ENCODE assay signal across 11 cellular contexts in genomic region chr2:229407170-229407569, GRCh38.
A peak's percentile ranks its signal among the peaks of the same experiment; 100 is the strongest.
DNase-seq lines count a peak whose midpoint lies in the region; ATAC-seq and TF ChIP-seq lines count a peak whose summit lies in the region.
"Had no signal": no experiment of that assay in that cellular context is flagged by ENCODE, and none has a peak within 500 bp of the region (broad histone marks: within the 10 kb centered on the region; RNA-seq: fewer than 3 reads in every experiment).

No MANE protein-coding gene starts in this region.

- DNase-seq in BJ (ENCODE audit: low read depth) (peak; percentile 65), NCI-H69 (lab: John Stamatoyannopoulos, UW) (peak; percentile 37), osteocyte (ENCODE audit: extremely low spot score, unreplicated experiment) (no peak), middle frontal gyrus (ENCODE audit: extremely low spot score, low spot score) (no peak), 8988T (no peak), endothelial cell (ENCODE audit: low spot score) (no peak)
- DNase-seq: activated naive CD4-positive, alpha-beta T cell treated with anti-CD3 and anti-CD28 coated beads for 36 hours; right lobe of liver had no signal

- H3K36me3 Mint-ChIP-seq in osteocyte (ENCODE audit: unreplicated experiment) (no peaks in the 10 kb centered on the region), endothelial cell (ENCODE audit: low read depth, unreplicated experiment) (no peaks in the 10 kb centered on the region)
- H3K36me3 Mint-ChIP-seq: IgD-negative memory B cell had no signal

- no peak overlapping the region for H3K4me3 Mint-ChIP-seq in osteocyte (ENCODE audit: unreplicated experiment)
- H3K4me3 Mint-ChIP-seq in endothelial cell (ENCODE audit: unreplicated experiment): no peak overlapping the region
- H3K4me3 Mint-ChIP-seq: activated naive CD4-positive, alpha-beta T cell treated with anti-CD3 and anti-CD28 coated beads for 36 hours; IgD-negative memory B cell had no signal

- H3K9me3 Mint-ChIP-seq in osteocyte (ENCODE audit: unreplicated experiment) (no peaks in the 10 kb centered on the region), endothelial cell (ENCODE audit: unreplicated experiment) (no peaks in the 10 kb centered on the region)

- H3K27me3 ChIP-seq in BJ (ENCODE audit: control insufficient read depth, insufficient read depth, low read length): no peaks in the 10 kb centered on the region
- H3K27me3 ChIP-seq: right lobe of liver had no signal

- H3K4me1 Mint-ChIP-seq in osteocyte (ENCODE audit: unreplicated experiment) (peaks cover 51% of the 10 kb centered on the region), endothelial cell (ENCODE audit: unreplicated experiment) (peaks cover 22% of the 10 kb centered on the region)
- H3K4me1 Mint-ChIP-seq: IgD-negative memory B cell had no signal

- peak overlapping the region; percentile 79 for H3K27ac Mint-ChIP-seq in osteocyte (ENCODE audit: unreplicated experiment)
- no peak overlapping the region for H3K27ac Mint-ChIP-seq in endothelial cell (ENCODE audit: unreplicated experiment)
- H3K27ac Mint-ChIP-seq: activated naive CD4-positive, alpha-beta T cell treated with anti-CD3 and anti-CD28 coated beads for 36 hours; IgD-negative memory B cell had no signal

- CTCF ChIA-PET in BJ (lab: Yijun Ruan, JAX): no interaction called here

- TF ChIP-seq CTCF in BJ (IDR thresholded peaks at IDR 0.05; ENCODE audit: insufficient read depth, low read depth, low read length) (no peak), osteocyte (IDR thresholded peaks at IDR 0.05) (no peak), endothelial cell (IDR thresholded peaks at IDR 0.05; ENCODE audit: unreplicated experiment) (no peak)

- ATAC-seq in esophagus mucosa (peak; percentile 96), HG02870 (IDR thresholded peaks at IDR 0.05; ENCODE audit: unreplicated experiment) (no peak)

- no peaks in the 10 kb centered on the region for H3K36me3 ChIP-seq in BJ (ENCODE audit: control insufficient read depth, insufficient read depth, low read length)
- H3K36me3 ChIP-seq: right lobe of liver had no signal

- H3K27me3 Mint-ChIP-seq in osteocyte (ENCODE audit: unreplicated experiment) (peaks cover 3% of the 10 kb centered on the region), endothelial cell (ENCODE audit: unreplicated experiment) (no peaks in the 10 kb centered on the region)
- H3K27me3 Mint-ChIP-seq: IgD-negative memory B cell had no signal

- POLR2A ChIA-PET in BJ (lab: Charles Lee): no interaction called here

- H3K4me3 ChIP-seq in BJ (ENCODE audit: low read depth, low read length): no peak overlapping the region
- H3K4me3 ChIP-seq: right lobe of liver had no signal

Comparison
In these comparisons a context has a peak if more than half of its experiments do, and no peak if none do; other contexts are left out.
1. DNase-seq: peak in BJ (single experiment) and NCI-H69 (single experiment); none in osteocyte (single experiment), middle frontal gyrus (single experiment), 8988T (single experiment) and endothelial cell (single experiment).